23 cellular contexts compared by ENCODE assay signal in genomic region chr6:15538106-15538505, GRCh38.
DNase-seq lines count a peak whose midpoint lies in the region; ATAC-seq, FAIRE-seq and TF ChIP-seq lines count a peak whose summit lies in the region.
"Had no signal": no experiment of that assay in that cellular context is flagged by ENCODE, and none has a peak within 500 bp of the region (broad histone marks: within the 10 kb centered on the region; RNA-seq: fewer than 3 reads in every experiment).

No MANE protein-coding gene starts in this region.

- DNase-seq in CD14-positive monocyte (ENCODE audit: low spot score) (no peak), memory B cell (ENCODE audit: low spot score in 2 of 2) (peak in 1 of 2 donors; percentile 2), trophoblast cell (no peak), small intestine (no peak), NCI-H1436 treated with DMSO at 0.1 percent for 48 hours (lab: John Stamatoyannopoulos, UW) (no peak), GM13976 (ENCODE audit: low spot score) (no peak)
- DNase-seq in central memory CD8-positive, alpha-beta T cell (ENCODE audit: low spot score in 2 of 2) = no peak
- DNase-seq in activated effector memory CD4-positive, alpha-beta T cell treated with anti-CD3 and anti-CD28 coated beads, Interleukin-2, amount 50 U/mL, for 16 hours = no peak
- DNase-seq: CD8-positive, alpha-beta memory T cell; NCI-H1048; NCI-H1417; NCI-H1694 treated with DMSO at 0.1 percent for 48 hours; NCI-H2081; NCI-H2227 treated with DMSO at 0.1 percent for 48 hours; NCI-H526 treated with DMSO at 0.1 percent for 48 hours; RPMI8226; SHP77 had no signal

- H3K27me3 Mint-ChIP-seq in CD14-positive monocyte (ENCODE audit: low read depth in 3 of 3) = no peaks in the 10 kb centered on the region
- H3K27me3 Mint-ChIP-seq in central memory CD8-positive, alpha-beta T cell = no peaks in the 10 kb centered on the region
- no peaks in the 10 kb centered on the region for H3K27me3 Mint-ChIP-seq in memory B cell
- H3K27me3 Mint-ChIP-seq: IgD-negative memory B cell had no signal

- TF ChIP-seq CTCF in CD14-positive monocyte (IDR thresholded peaks at IDR 0.05) (no peak), GM13976 (IDR thresholded peaks at IDR 0.05; ENCODE audit: borderline replicate concordance, control extremely low read depth, extremely low read depth, insufficient read depth, missing control alignments) (no peak)

- H3K23ac ChIP-seq in trophoblast cell (ENCODE audit: low read length) = no peak overlapping the region

- H3K4me2 ChIP-seq in trophoblast cell (ENCODE audit: low read length) = no peak overlapping the region
- H3K4me2 ChIP-seq: BLaER1 treated with 17β-estradiol and CSF1 and Interleukin-3, amounts not matched to agents 10 nM and 100 nM; KMS-11 had no signal

- no peak overlapping the region for H2BK5ac ChIP-seq in trophoblast cell (ENCODE audit: low read depth, low read length, poor library complexity)

- H2AFZ ChIP-seq in trophoblast cell (ENCODE audit: insufficient read depth, low read length, poor library complexity) = no peak overlapping the region

- H4K12ac ChIP-seq in trophoblast cell (ENCODE audit: low read depth, low read length) = no peak overlapping the region

- no peak overlapping the region for H3K9ac ChIP-seq in trophoblast cell (ENCODE audit: low read length)
- H3K9ac ChIP-seq: BLaER1 treated with 17β-estradiol and CSF1 and Interleukin-3, amounts not matched to agents 10 nM and 100 nM; KMS-11 had no signal

- H3K36me3 ChIP-seq in trophoblast cell (ENCODE audit: control insufficient read depth in 1 of 2, insufficient read depth in 2 of 2, low read length in 2 of 2) = peaks cover 0 to 2% of the 10 kb centered on the region in 2 experiments
- no peaks in the 10 kb centered on the region for H3K36me3 ChIP-seq in small intestine (ENCODE audit: control insufficient read depth in 2 of 2, insufficient read depth in 2 of 2, low read length in 2 of 2)

- no peaks in the 10 kb centered on the region for H3K79me2 ChIP-seq in trophoblast cell (ENCODE audit: control insufficient read depth, insufficient read depth, low read length, poor library complexity)

- ATAC-seq in central memory CD8-positive, alpha-beta T cell (replicated peaks; ENCODE audit: extremely low read depth, poor library complexity, severe bottlenecking) = no peak
- ATAC-seq in memory B cell (ENCODE audit: low read depth) = no peak
- ATAC-seq: HCT116 had no signal

- H3K9me3 Mint-ChIP-seq in CD14-positive monocyte (peaks cover 7 to 17% (median 11%) of the 10 kb centered on the region in 7 donors), memory B cell (no peaks in the 10 kb centered on the region)
- H3K9me3 Mint-ChIP-seq in central memory CD8-positive, alpha-beta T cell = no peaks in the 10 kb centered on the region
- H3K9me3 Mint-ChIP-seq: CD8-positive, alpha-beta memory T cell; IgD-negative memory B cell had no signal

- H3K4me3 Mint-ChIP-seq in CD14-positive monocyte = no peak overlapping the region
- H3K4me3 Mint-ChIP-seq in central memory CD8-positive, alpha-beta T cell = no peak overlapping the region
- no peak overlapping the region for H3K4me3 Mint-ChIP-seq in memory B cell
- H3K4me3 Mint-ChIP-seq: CD8-positive, alpha-beta memory T cell; IgD-negative memory B cell had no signal

- H4K91ac ChIP-seq in trophoblast cell (ENCODE audit: low read depth, low read length) = no peak overlapping the region

- intact Hi-C loops in CD14-positive monocyte (cut with micrococcal nuclease) = no loop called here

- peak overlapping the region in 6 of 7 donors; percentile 6 to 65 (median 30) for H3K27ac Mint-ChIP-seq in CD14-positive monocyte
- peak overlapping the region; percentile 60 for H3K27ac Mint-ChIP-seq in central memory CD8-positive, alpha-beta T cell (ENCODE audit: low read depth)
- H3K27ac Mint-ChIP-seq in memory B cell = peak overlapping the region; percentile 82

- H3K27me3 ChIP-seq in trophoblast cell (ENCODE audit: insufficient read depth, low read length) (no peaks in the 10 kb centered on the region), small intestine (ENCODE audit: control insufficient read depth in 2 of 2, insufficient read depth in 2 of 2, low read length in 2 of 2) (no peaks in the 10 kb centered on the region)
- H3K27me3 ChIP-seq: BLaER1 treated with 17β-estradiol and CSF1 and Interleukin-3, amounts not matched to agents 10 nM and 100 nM had no signal

- in situ Hi-C loops in GM13976 (cut with MboI; ENCODE audit: low sequenced_read_pairs, unreplicated experiment) = no loop called here

- peak overlapping the region; percentile 40 for H3K18ac ChIP-seq in trophoblast cell (ENCODE audit: low read length)

- H3K9me3 ChIP-seq in trophoblast cell (ENCODE audit: insufficient read depth, low read depth, low read length) = peaks cover 3% of the 10 kb centered on the region
- no peaks in the 10 kb centered on the region for H3K9me3 ChIP-seq in small intestine (ENCODE audit: control insufficient read depth, low read depth)

- peaks cover 52% of the 10 kb centered on the region for H3K4me1 Mint-ChIP-seq in CD14-positive monocyte
- peaks cover 17% of the 10 kb centered on the region for H3K4me1 Mint-ChIP-seq in central memory CD8-positive, alpha-beta T cell
- peaks cover 25% of the 10 kb centered on the region for H3K4me1 Mint-ChIP-seq in memory B cell

- no peak overlapping the region for H2BK12ac ChIP-seq in trophoblast cell (ENCODE audit: low read length)

- no peak overlapping the region for H4K8ac ChIP-seq in trophoblast cell (ENCODE audit: low read depth, low read length)

- H3K4me1 ChIP-seq in trophoblast cell (ENCODE audit: control insufficient read depth in 1 of 2, insufficient read depth in 2 of 2, low read length in 2 of 2) (no peaks in the 10 kb centered on the region), small intestine (ENCODE audit: control insufficient read depth in 2 of 2, insufficient read depth in 1 of 2, low read depth in 1 of 2, low read length in 1 of 2) (peaks cover 0 to 2% of the 10 kb centered on the region in 2 donors)

- H3K4ac ChIP-seq in trophoblast cell (ENCODE audit: low read depth, low read length) = no peak overlapping the region

- no peak for FAIRE-seq in small intestine (lab: Jason Lieb, UNC)
- FAIRE-seq: A204.1, GM18507 had no signal

- H3K27ac ChIP-seq in trophoblast cell (ENCODE audit: low read depth, low read length) = no peak overlapping the region
- no peak overlapping the region for H3K27ac ChIP-seq in small intestine (ENCODE audit: low read depth in 1 of 2, low read length in 1 of 2)
- H3K27ac ChIP-seq: BLaER1 treated with 17β-estradiol and CSF1 and Interleukin-3, amounts not matched to agents 10 nM and 100 nM; KMS-11 had no signal

- H3K4me3 ChIP-seq in trophoblast cell (ENCODE audit: low read depth, low read length) (no peak overlapping the region), small intestine (ENCODE audit: low read depth in 1 of 2, low read length in 2 of 2) (no peak overlapping the region)
- H3K4me3 ChIP-seq: BLaER1 treated with 17β-estradiol and CSF1 and Interleukin-3, amounts not matched to agents 10 nM and 100 nM had no signal

- no CpG with 5 or more reads among the region's 5 CpGs for WGBS in trophoblast cell (ENCODE audit: extremely low coverage, insufficient coverage, insufficient read length)
- 93 to 97% (median 96%) methylated on average over 5 of the region's 5 CpGs for WGBS in small intestine, 3 donors

- H2AK5ac ChIP-seq in trophoblast cell (ENCODE audit: low read length) = no peak overlapping the region

- no peak overlapping the region for H3K14ac ChIP-seq in trophoblast cell (ENCODE audit: low read length)

- no peak overlapping the region for H2BK120ac ChIP-seq in trophoblast cell (ENCODE audit: insufficient read depth, low read length, poor library complexity)

- peaks cover 22 to 33% of the 10 kb centered on the region in 2 donors for H3K36me3 Mint-ChIP-seq in CD14-positive monocyte
- peaks cover 4% of the 10 kb centered on the region for H3K36me3 Mint-ChIP-seq in central memory CD8-positive, alpha-beta T cell (ENCODE audit: insufficient read depth)
- peaks cover 12% of the 10 kb centered on the region for H3K36me3 Mint-ChIP-seq in memory B cell
- H3K36me3 Mint-ChIP-seq: IgD-negative memory B cell had no signal

- no peaks in the 10 kb centered on the region for H3K79me1 ChIP-seq in trophoblast cell (ENCODE audit: low read length)

Comparison
In these comparisons a context has a peak if more than half of its experiments do, and no peak if none do; other contexts are left out.
1. H3K27ac Mint-ChIP-seq: peak in every context shown above with its lines; median percentile 82 in memory B cell; 60 in central memory CD8-positive, alpha-beta T cell; 30 in CD14-positive monocyte.